ENCODE assay signal across 20 cellular contexts in the genomic region with DNA sequence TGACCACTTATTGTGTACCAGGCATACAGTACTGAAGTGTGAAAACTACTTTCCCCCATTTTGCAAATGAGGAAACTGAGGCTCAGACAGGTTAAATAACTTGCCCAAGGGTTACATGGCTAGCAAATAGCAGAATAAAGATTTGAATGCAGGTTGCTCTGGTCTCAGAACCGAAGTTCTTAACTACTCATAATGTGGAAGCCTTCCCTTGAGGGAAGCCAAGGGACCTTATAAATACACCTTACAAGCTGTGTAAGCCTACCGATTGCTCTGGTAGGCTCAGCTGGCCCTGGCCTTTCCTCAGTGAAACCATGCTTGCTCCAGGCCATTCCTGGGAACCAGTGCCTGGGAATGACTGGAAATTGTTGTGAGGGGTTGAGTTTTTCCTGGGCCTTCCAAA.
DNase-seq lines count a peak whose midpoint lies in the region; ATAC-seq, FAIRE-seq and TF ChIP-seq lines count a peak whose summit lies in the region.
"Had no signal": no experiment of that assay in that cellular context is flagged by ENCODE, and none has a peak within 500 bp of the region (broad histone marks: within the 10 kb centered on the region; RNA-seq: fewer than 3 reads in every experiment).

No MANE protein-coding gene starts in this region.

- ATAC-seq in GM21528 (IDR thresholded peaks at IDR 0.05; ENCODE audit: low FRiP score, unreplicated experiment) (peak; percentile 43), HG02981 (IDR thresholded peaks at IDR 0.05; ENCODE audit: unreplicated experiment) (peak; percentile 21), HG03571 (IDR thresholded peaks at IDR 0.05; ENCODE audit: unreplicated experiment) (peak; percentile 3)
- no peak for ATAC-seq in activated CD8-positive, alpha-beta memory T cell treated with anti-CD3 and anti-CD28 coated beads, Interleukin-2, amount 10 ng/mL, durations not matched to agents 7 days and 5 days
- no peak for ATAC-seq in activated T-helper 17 cell treated with anti-CD3 and anti-CD28 coated beads, Interleukin-2, amount 50 U/mL, for 72 hours (replicated peaks)
- ATAC-seq: left cardiac atrium, T-helper 17 cell, WTC11 had no signal

- H3K36me3 ChIP-seq in BE2C, result no peaks in the 10 kb centered on the region
- H3K36me3 ChIP-seq: neutrophil had no signal

- peaks cover 9% of the 10 kb centered on the region for H3K36me3 Mint-ChIP-seq in activated CD8-positive, alpha-beta memory T cell treated with anti-CD3 and anti-CD28 coated beads, Interleukin-2, amount 10 ng/mL, durations not matched to agents 7 days and 5 days
- H3K36me3 Mint-ChIP-seq in activated T-helper 17 cell treated with anti-CD3 and anti-CD28 coated beads, Interleukin-2, amount 50 U/mL, for 72 hours (ENCODE audit: low read depth), result no peaks in the 10 kb centered on the region

- no peaks in the 10 kb centered on the region for H3K4me1 ChIP-seq in BE2C
- H3K4me1 ChIP-seq: BLaER1 treated with 17β-estradiol and CSF1 and Interleukin-3, amounts not matched to agents 10 nM and 100 nM had no signal

- H3K4me3 Mint-ChIP-seq in activated CD8-positive, alpha-beta memory T cell treated with anti-CD3 and anti-CD28 coated beads, Interleukin-2, amount 10 ng/mL, durations not matched to agents 7 days and 5 days, result no peak overlapping the region
- no peak overlapping the region for H3K4me3 Mint-ChIP-seq in activated T-helper 17 cell treated with anti-CD3 and anti-CD28 coated beads, Interleukin-2, amount 50 U/mL, for 72 hours
- H3K4me3 Mint-ChIP-seq: mesothelial cell of epicardium; stimulated activated naive CD8-positive, alpha-beta T cell treated with anti-CD3 and anti-CD28 coated beads, Interleukin-15, Interleukin-2, amounts not matched to agents 100 ng/mL and 50 ng/mL, for 24 hours; T-helper 17 cell; WTC11 had no signal

- TF ChIP-seq CTCF in BE2C (IDR thresholded peaks at IDR 0.05; ENCODE audit: low read depth, low read length), result no peak

- CTCF ChIA-PET in activated CD8-positive, alpha-beta memory T cell treated with anti-CD3 and anti-CD28 coated beads, Interleukin-2, amount 10 ng/mL, durations not matched to agents 7 days and 5 days (lab: Charles Lee), result interaction anchor here (1.1 to 2.3 kb wide), 3 partner anchors 27 to 213 kb away, joined by 3 to 7 read pairs (median 6); no protein-coding TSS in a partner anchor

- H3K9me3 ChIP-seq in BE2C, result no peaks in the 10 kb centered on the region
- H3K9me3 ChIP-seq: BLaER1 treated with 17β-estradiol and CSF1 and Interleukin-3, amounts not matched to agents 10 nM and 100 nM; neutrophil had no signal

- DNase-seq in GM19239 (ENCODE audit: insufficient read length, low spot score) (no peak), iPS-NIHi7 (ENCODE audit: extremely low spot score) (no peak), BE2C (no peak)
- no peak for DNase-seq in activated CD8-positive, alpha-beta memory T cell treated with anti-CD3 and anti-CD28 coated beads, Interleukin-2, amount 10 ng/mL, durations not matched to agents 7 days and 5 days
- DNase-seq: activated CD8-positive, alpha-beta memory T cell treated with anti-CD3 and anti-CD28 coated beads for 24 hours; cerebellar nuclear complex; left cardiac atrium; NCI-H1417 treated with DMSO at 0.1 percent for 48 hours; Right ventricle myocardium superior; stimulated activated CD4-positive, alpha-beta T cell treated with anti-CD3 and anti-CD28 coated beads, Interleukin-12 subunit alpha, Interleukin-12 subunit beta, amount 100 ng/mL, for 4 hours; T-helper 17 cell had no signal

- H3K9me3 Mint-ChIP-seq in activated CD8-positive, alpha-beta memory T cell treated with anti-CD3 and anti-CD28 coated beads, Interleukin-2, amount 10 ng/mL, durations not matched to agents 7 days and 5 days (ENCODE audit: low read depth), result no peaks in the 10 kb centered on the region
- H3K9me3 Mint-ChIP-seq in activated T-helper 17 cell treated with anti-CD3 and anti-CD28 coated beads, Interleukin-2, amount 50 U/mL, for 72 hours, result no peaks in the 10 kb centered on the region
- H3K9me3 Mint-ChIP-seq: mesothelial cell of epicardium; stimulated activated naive CD8-positive, alpha-beta T cell treated with anti-CD3 and anti-CD28 coated beads, Interleukin-15, Interleukin-2, amounts not matched to agents 100 ng/mL and 50 ng/mL, for 24 hours had no signal

- peaks cover 22% of the 10 kb centered on the region for H3K4me1 Mint-ChIP-seq in activated CD8-positive, alpha-beta memory T cell treated with anti-CD3 and anti-CD28 coated beads, Interleukin-2, amount 10 ng/mL, durations not matched to agents 7 days and 5 days
- H3K4me1 Mint-ChIP-seq in activated T-helper 17 cell treated with anti-CD3 and anti-CD28 coated beads, Interleukin-2, amount 50 U/mL, for 72 hours, result no peaks in the 10 kb centered on the region
- H3K4me1 Mint-ChIP-seq: mesothelial cell of epicardium, T-helper 17 cell had no signal

- H3K27me3 Mint-ChIP-seq in activated CD8-positive, alpha-beta memory T cell treated with anti-CD3 and anti-CD28 coated beads, Interleukin-2, amount 10 ng/mL, durations not matched to agents 7 days and 5 days, result peaks cover 34% of the 10 kb centered on the region
- H3K27me3 Mint-ChIP-seq in activated T-helper 17 cell treated with anti-CD3 and anti-CD28 coated beads, Interleukin-2, amount 50 U/mL, for 72 hours, result peaks cover under 1% of the 10 kb centered on the region
- H3K27me3 Mint-ChIP-seq: stimulated activated naive CD8-positive, alpha-beta T cell treated with anti-CD3 and anti-CD28 coated beads, Interleukin-15, Interleukin-2, amounts not matched to agents 100 ng/mL and 50 ng/mL, for 24 hours had no signal

- no peak overlapping the region for H3K27ac Mint-ChIP-seq in activated CD8-positive, alpha-beta memory T cell treated with anti-CD3 and anti-CD28 coated beads, Interleukin-2, amount 10 ng/mL, durations not matched to agents 7 days and 5 days
- H3K27ac Mint-ChIP-seq in activated T-helper 17 cell treated with anti-CD3 and anti-CD28 coated beads, Interleukin-2, amount 50 U/mL, for 72 hours, result no peak overlapping the region
- H3K27ac Mint-ChIP-seq: mesothelial cell of epicardium; stimulated activated naive CD8-positive, alpha-beta T cell treated with anti-CD3 and anti-CD28 coated beads, Interleukin-15, Interleukin-2, amounts not matched to agents 100 ng/mL and 50 ng/mL, for 24 hours; T-helper 17 cell; WTC11 had no signal

- H3K27me3 ChIP-seq in BE2C, result no peaks in the 10 kb centered on the region
- H3K27me3 ChIP-seq: BLaER1 treated with 17β-estradiol and CSF1 and Interleukin-3, amounts not matched to agents 10 nM and 100 nM; neutrophil had no signal

- FAIRE-seq in GM19239 (lab: Jason Lieb, UNC), result peak; percentile 63

- H3K4me3 ChIP-seq in BE2C (ENCODE audit: low read depth, low read length), result no peak overlapping the region
- H3K4me3 ChIP-seq: BLaER1 treated with 17β-estradiol and CSF1 and Interleukin-3, amounts not matched to agents 10 nM and 100 nM had no signal

Comparison
In these comparisons a context has a peak if more than half of its experiments do, and no peak if none do; other contexts are left out.
1. ATAC-seq: peak in GM21528 (single experiment), HG02981 (single experiment) and HG03571 (single experiment); none in activated CD8-positive, alpha-beta memory T cell treated with anti-CD3 and anti-CD28 coated beads, Interleukin-2, amount 10 ng/mL, durations not matched to agents 7 days and 5 days (single experiment) and activated T-helper 17 cell treated with anti-CD3 and anti-CD28 coated beads, Interleukin-2, amount 50 U/mL, for 72 hours (single experiment).